ENCODE assay signal across 8 cellular contexts in genomic region chr17:36535669-36536081, GRCh38. TPM values are rescaled to one million over a fixed set of nuclear protein-coding genes. Genes with fewer than 3 reads are reported as not detected.
DNase-seq lines count a peak whose midpoint lies in the region; ATAC-seq, FAIRE-seq and TF ChIP-seq lines count a peak whose summit lies in the region.

No MANE protein-coding gene starts in this region.

- no peak for DNase-seq in GM06990 (ENCODE audit: extremely low read depth, insufficient read length)
- no peak for DNase-seq in mammary epithelial cell
- DNase-seq in natural killer cell: no peak
- DNase-seq in aorta: no peak
- no peak for DNase-seq in GM19239 (ENCODE audit: insufficient read length, low spot score)
- no peak for DNase-seq in SW480 (ENCODE audit: low spot score)
- no peak for DNase-seq in amniotic stem cell (lab: John Stamatoyannopoulos, UW)

- H3K4me3 Mint-ChIP-seq in natural killer cell: peak overlapping the region; percentile 98

- no peak for TF ChIP-seq CTCF in GM06990 (IDR thresholded peaks at IDR 0.05; ENCODE audit: insufficient read depth, low read length, poor library complexity, severe bottlenecking)
- TF ChIP-seq CTCF in mammary epithelial cell (conservative IDR thresholded peaks at IDR 0.05 in 1 of 2, IDR thresholded peaks at IDR 0.05 in 1 of 2; ENCODE audit: extremely low read depth in 1 of 2, insufficient read depth in 1 of 2, low read depth in 1 of 2, low read length in 2 of 2): no peak
- TF ChIP-seq CTCF in natural killer cell (IDR thresholded peaks at IDR 0.05): no peak

- intact Hi-C loops in mammary epithelial cell (cut with micrococcal nuclease) (no loop called here), natural killer cell (cut with micrococcal nuclease) (loop anchor here (1.0 kb wide), 1 partner anchor 9 kb away; the partner anchor contains the start of gene GGNBP2), aorta (cut with DNase I) (loop anchor here in 1 of 2 donors (10.0 kb wide), 1 partner anchor 51 kb away; the partner anchor contains the start of gene ZNHIT3)

- H3K4me3 ChIP-seq in GM06990 (replicated peaks; ENCODE audit: low read depth, low read length) (peak overlapping the region; percentile 97), mammary epithelial cell (replicated peaks in 1 of 3; ENCODE audit: insufficient read depth in 1 of 3, low read depth in 2 of 3, low read length in 3 of 3) (peak overlapping the region; percentile 71 to 96 (median 75)), aorta (ENCODE audit: low read length in 2 of 2) (peak overlapping the region in 1 of 2 donors; percentile 56)

- no peaks in the 10 kb centered on the region for H3K27me3 Mint-ChIP-seq in natural killer cell (ENCODE audit: low read depth in 2 of 2)

- H3K4me1 ChIP-seq in mammary epithelial cell (ENCODE audit: insufficient read depth, low read length) (peaks cover 31% of the 10 kb centered on the region), aorta (ENCODE audit: control insufficient read depth in 1 of 2, insufficient read depth in 2 of 2, low read length in 2 of 2) (no peaks in the 10 kb centered on the region)

- H3K9me3 ChIP-seq in mammary epithelial cell (replicated peaks; ENCODE audit: insufficient read depth, low read length): no peaks in the 10 kb centered on the region
- H3K9me3 ChIP-seq in aorta (ENCODE audit: control insufficient read depth, low read length): no peaks in the 10 kb centered on the region

- H3K36me3 Mint-ChIP-seq in natural killer cell: no peaks in the 10 kb centered on the region

- dilution Hi-C loops in mammary epithelial cell (cut with HindIII; ENCODE audit: low sequenced_read_pairs): no loop called here

- no peaks in the 10 kb centered on the region for H3K9me3 Mint-ChIP-seq in natural killer cell

- TSS peak; percentile 36 for BruUV-seq in mammary epithelial cell (replicated peaks; lab: Mats Ljungman, UMichigan)

- in situ Hi-C loops in mammary epithelial cell (cut with MboI; ENCODE audit: low sequenced_read_pairs in 2 of 2): no loop called here

- 21% methylated on average over 10 of the region's 15 CpGs for WGBS in mammary epithelial cell (ENCODE audit: low coverage, missing lambda C conversion rate)
- 11 to 12% methylated on average over 15 of the region's 15 CpGs for WGBS in aorta, 2 donors

- H3K27ac ChIP-seq in mammary epithelial cell (ENCODE audit: insufficient read depth, low read depth, low read length) (peak overlapping the region; percentile 96), aorta (ENCODE audit: low read depth in 1 of 2, low read length in 2 of 2) (no peak overlapping the region)

- ATAC-seq in HG03135 (IDR thresholded peaks at IDR 0.05; ENCODE audit: unreplicated experiment): peak; percentile 15
- ATAC-seq in natural killer cell: peak in 1 of 3 donors; percentile 34
- ATAC-seq in aorta (ENCODE audit: low FRiP score): no peak

- peaks cover 21 to 28% of the 10 kb centered on the region in 2 donors for H3K4me1 Mint-ChIP-seq in natural killer cell

- CTCF ChIA-PET in mammary epithelial cell (lab: Charles Lee; ENCODE audit: low non-redundant PET): no interaction called here

- H3K4me2 ChIP-seq in mammary epithelial cell (ENCODE audit: insufficient read depth, low read depth, low read length): peak overlapping the region; percentile 85

- H3K79me2 ChIP-seq in mammary epithelial cell (ENCODE audit: insufficient read depth, low read length): peaks cover 49% of the 10 kb centered on the region

- peak overlapping the region; percentile 22 for H2AFZ ChIP-seq in mammary epithelial cell (ENCODE audit: low read depth, low read length)

- H3K27ac Mint-ChIP-seq in natural killer cell: peak overlapping the region; percentile 96 to 99

- no peak for FAIRE-seq in GM19239 (lab: Jason Lieb, UNC)

- H3K27me3 ChIP-seq in GM06990 (replicated peaks; ENCODE audit: control insufficient read depth, insufficient read depth, low read length): no peaks in the 10 kb centered on the region
- no peaks in the 10 kb centered on the region for H3K27me3 ChIP-seq in mammary epithelial cell (ENCODE audit: insufficient read depth, low read length)
- no peaks in the 10 kb centered on the region for H3K27me3 ChIP-seq in aorta (ENCODE audit: control insufficient read depth in 1 of 2, insufficient read depth in 2 of 2, low read length in 1 of 2)

- no peaks in the 10 kb centered on the region for H4K20me1 ChIP-seq in mammary epithelial cell (ENCODE audit: insufficient read depth, low read length)

- H3K36me3 ChIP-seq in GM06990 (ENCODE audit: control insufficient read depth, insufficient read depth, low read length): peaks cover 13% of the 10 kb centered on the region
- peaks cover 20% of the 10 kb centered on the region for H3K36me3 ChIP-seq in mammary epithelial cell (ENCODE audit: insufficient read depth, low read length)
- H3K36me3 ChIP-seq in aorta (ENCODE audit: control insufficient read depth in 1 of 2, insufficient read depth in 2 of 2, low read length in 1 of 2): no peaks in the 10 kb centered on the region

- H3K9ac ChIP-seq in mammary epithelial cell (ENCODE audit: insufficient read depth, low read length): no peak overlapping the region

RNA-seq across cellular contexts. Expression of gene PIGW, which starts 0.9 kb away (rescaled TPM):
- total RNA-seq in mammary epithelial cell (10 to 100 TPM; 10.2 to 15.6 TPM), natural killer cell (1 to 10 TPM; 4.6 to 8.3 (median 5.0) TPM), aorta (1 to 10 TPM; 4.7 to 4.9 TPM)
- polyA plus RNA-seq in mammary epithelial cell (5.8 TPM), aorta (1 to 10 TPM; 2.1 to 5.1 TPM)
- polyA minus RNA-seq in mammary epithelial cell: 8.3 TPM

RNA-seq across cellular contexts. Expression of gene MYO19, which starts 1.0 kb away (rescaled TPM):
- total RNA-seq in mammary epithelial cell: 100 to 1,000 TPM; 103 to 123 TPM
- 79.1 TPM for polyA plus RNA-seq in mammary epithelial cell
- polyA minus RNA-seq in mammary epithelial cell: 171 TPM
- 100 to 1,000 TPM in 2 of 3 donors, 10 to 100 TPM in 1; 84.2 to 119 (median 104) TPM for total RNA-seq in natural killer cell
- 10 to 100 TPM; 37.1 to 57.3 TPM for total RNA-seq in aorta
- 10 to 100 TPM; 13.1 to 27.4 TPM for polyA plus RNA-seq in aorta

RNA-seq across cellular contexts. Expression of gene GGNBP2, which starts 9.0 kb away (rescaled TPM):
- total RNA-seq in mammary epithelial cell (10 to 100 TPM; 44.2 to 81.9 TPM), natural killer cell (100 to 1,000 TPM; 183 to 233 (median 197) TPM), aorta (10 to 100 TPM; 73.9 to 80.4 TPM)
- polyA plus RNA-seq in mammary epithelial cell (57.8 TPM), aorta (10 to 100 TPM; 37.4 to 53.8 TPM)
- polyA minus RNA-seq in mammary epithelial cell: 152 TPM

RNA-seq across cellular contexts. Expression of gene ZNHIT3, which starts 49.2 kb away (rescaled TPM):
- total RNA-seq in mammary epithelial cell (10 to 100 TPM; 20.3 to 30.3 TPM), natural killer cell (10 to 100 TPM; 27.1 to 41.3 (median 36.6) TPM), aorta (10 to 100 TPM; 20.2 to 21.8 TPM)
- polyA plus RNA-seq in mammary epithelial cell (42.9 TPM), aorta (10 to 100 TPM; 47.2 to 50.0 TPM)
- 0.21 TPM for polyA minus RNA-seq in mammary epithelial cell

RNA-seq across cellular contexts. Expression of gene DHRS11, which starts 56.0 kb away (rescaled TPM):
- 10 to 100 TPM; 12.2 to 14.3 TPM for total RNA-seq in mammary epithelial cell
- 14.1 TPM for polyA plus RNA-seq in mammary epithelial cell
- 12.0 TPM for polyA minus RNA-seq in mammary epithelial cell
- total RNA-seq in natural killer cell: 1 to 10 TPM; 2.7 to 6.0 (median 4.9) TPM
- 1 to 10 TPM; 6.0 to 6.5 TPM for total RNA-seq in aorta
- 10 to 100 TPM in 1 of 2 donors, 1 to 10 TPM in 1; 8.4 to 50.5 TPM for polyA plus RNA-seq in aorta
